13 cellular contexts compared by ENCODE assay signal in genomic region chr3:190117995-190118394, GRCh38. TPM values are rescaled to one million over a fixed set of nuclear protein-coding genes. Genes with fewer than 3 reads are reported as not detected.
DNase-seq lines count a peak whose midpoint lies in the region; ATAC-seq and TF ChIP-seq lines count a peak whose summit lies in the region.
"Had no signal": no experiment of that assay in that cellular context is flagged by ENCODE, and none has a peak within 500 bp of the region (broad histone marks: within the 10 kb centered on the region; RNA-seq: fewer than 3 reads in every experiment).

No MANE protein-coding gene starts in this region.

- TF ChIP-seq EP300 in SK-N-SH (IDR thresholded peaks at IDR 0.05; ENCODE audit: borderline replicate concordance in 1 of 2, low read depth in 1 of 2, low read length in 1 of 2): no peak

- H3K4me2 ChIP-seq in neural progenitor cell (no peak overlapping the region), SK-N-SH (no peak overlapping the region)

- H2AFZ ChIP-seq in neural progenitor cell (replicated peaks) (no peak overlapping the region), SK-N-SH (ENCODE audit: low read depth) (no peak overlapping the region)

- H3K9ac ChIP-seq in neural progenitor cell (no peak overlapping the region), SK-N-SH (no peak overlapping the region)

- H3K9me2 ChIP-seq in SK-N-SH: no peaks in the 10 kb centered on the region

- intact Hi-C loops in Panc1 (cut with micrococcal nuclease; ENCODE audit: unreplicated experiment): loop anchor here (5.0 kb wide), 3 partner anchors 96 to 204 kb away; partner anchors contain the start of gene CLDN1

- H3K79me2 ChIP-seq in neural progenitor cell (ENCODE audit: low read depth) (peaks cover 12% of the 10 kb centered on the region), SK-N-SH (ENCODE audit: insufficient read depth) (no peaks in the 10 kb centered on the region)

- BruUV-seq in Panc1 (replicated peaks; lab: Mats Ljungman, UMichigan): no TSS peak

- in situ Hi-C loops in Panc1 (cut with HindIII; ENCODE audit: low pct_unique_long_range_greater_than_20kb, low sequenced_read_pairs): no loop called here

- H3K4me1 ChIP-seq in Panc1 (ENCODE audit: control insufficient read depth, insufficient read depth, low read length): peaks cover 40% of the 10 kb centered on the region
- H3K4me1 ChIP-seq in neural progenitor cell: peaks cover 18% of the 10 kb centered on the region
- H3K4me1 ChIP-seq in SK-N-SH (ENCODE audit: control insufficient read depth in 1 of 2, insufficient read depth in 2 of 2, low read depth in 1 of 2, low read length in 1 of 2): peaks cover 0 to 10% of the 10 kb centered on the region in 2 experiments; a peak in 1 of 4 replicates

- H3K4me1 Mint-ChIP-seq in neural progenitor cell: peaks cover 47% of the 10 kb centered on the region

- H3K9me3 Mint-ChIP-seq in neural progenitor cell: peaks cover 5% of the 10 kb centered on the region

- no peak overlapping the region for H3K27ac Mint-ChIP-seq in neural progenitor cell
- H3K27ac Mint-ChIP-seq: naive thymus-derived CD4-positive, alpha-beta T cell had no signal

- whole genome bisulfite sequencing in SK-N-SH (ENCODE audit: low lambda C conversion rate): 49% methylated on average over 2 of the region's 2 CpGs

- H3K27ac ChIP-seq in Panc1 (ENCODE audit: low read length): peak overlapping the region; percentile 51
- H3K27ac ChIP-seq in neural progenitor cell: no peak overlapping the region
- no peak overlapping the region for H3K27ac ChIP-seq in SK-N-SH (ENCODE audit: low read depth in 2 of 2, low read length in 1 of 2)

- CTCF ChIA-PET in Panc1 (lab: Charles Lee) (no interaction called here), SK-N-SH (lab: Yijun Ruan, JAX) (no interaction called here)

- no peak for TF ChIP-seq RAD21 in SK-N-SH (IDR thresholded peaks at IDR 0.05; ENCODE audit: low read length)

- H3K36me3 Mint-ChIP-seq in neural progenitor cell: peaks cover 9% of the 10 kb centered on the region

- peak; percentile 60 for DNase-seq in EL
- DNase-seq in Panc1 (ENCODE audit: low read depth, low spot score): no peak
- peak; percentile 16 for DNase-seq in epithelial cell of esophagus (ENCODE audit: low read depth)
- DNase-seq in neural progenitor cell (ENCODE audit: low spot score): no peak
- DNase-seq in COLO829 (ENCODE audit: low spot score): no peak
- no peak for DNase-seq in NCI-H1092 (lab: John Stamatoyannopoulos, UW)
- no peak for DNase-seq in NCI-H1105 (lab: John Stamatoyannopoulos, UW)
- no peak for DNase-seq in SK-N-SH
- DNase-seq: amniotic stem cell; naive thymus-derived CD4-positive, alpha-beta T cell; NCI-H1436; NCI-H526; SHP77 treated with DMSO at 0.1 percent for 48 hours had no signal

- no peak for ATAC-seq in Panc1
- ATAC-seq: naive thymus-derived CD4-positive, alpha-beta T cell had no signal

- H3K4me3 ChIP-seq in Panc1 (ENCODE audit: low read depth in 2 of 2, low read length in 2 of 2) (peak overlapping the region; percentile 39 to 58), epithelial cell of esophagus (ENCODE audit: low read length) (no peak overlapping the region), neural progenitor cell (no peak overlapping the region), SK-N-SH (ENCODE audit: low read depth in 2 of 2, low read length in 1 of 2) (no peak overlapping the region)

- POLR2A ChIA-PET in Panc1 (lab: Charles Lee): no interaction called here
- POLR2A ChIA-PET in SK-N-SH (lab: Yijun Ruan, JAX): no interaction called here

- H3F3A ChIP-seq in neural progenitor cell (ENCODE audit: low read depth) (peaks cover 16% of the 10 kb centered on the region), SK-N-SH (replicated peaks; ENCODE audit: insufficient read depth) (peaks cover 7% of the 10 kb centered on the region)

- TF ChIP-seq CTCF in Panc1 (IDR thresholded peaks at IDR 0.05) (no peak), epithelial cell of esophagus (IDR thresholded peaks at IDR 0.05; ENCODE audit: insufficient read depth, low read depth, low read length, missing control alignments) (no peak), neural progenitor cell (IDR thresholded peaks at IDR 0.05) (no peak), SK-N-SH (IDR thresholded peaks at IDR 0.05) (no peak)

- H3K4me3 Mint-ChIP-seq in neural progenitor cell: peak overlapping the region; percentile 61

- peaks cover 11% of the 10 kb centered on the region for H3K27me3 Mint-ChIP-seq in neural progenitor cell (ENCODE audit: insufficient read depth, low read depth)

- H3K27me3 ChIP-seq in Panc1 (ENCODE audit: control insufficient read depth, insufficient read depth, low read length) (no peaks in the 10 kb centered on the region), neural progenitor cell (peaks cover 11% of the 10 kb centered on the region), SK-N-SH (ENCODE audit: insufficient read depth) (peaks cover 7% of the 10 kb centered on the region; the same call in 1 of the 2 replicates)

- H3K36me3 ChIP-seq in Panc1 (ENCODE audit: control insufficient read depth, insufficient read depth, low read length) (no peaks in the 10 kb centered on the region), neural progenitor cell (no peaks in the 10 kb centered on the region), SK-N-SH (replicated peaks in 1 of 2; ENCODE audit: control insufficient read depth in 1 of 2, insufficient read depth in 2 of 2, low read length in 1 of 2) (no peaks in the 10 kb centered on the region)

- H3K9me3 ChIP-seq in Panc1 (ENCODE audit: control insufficient read depth, insufficient read depth, low read depth, low read length) (no peaks in the 10 kb centered on the region), neural progenitor cell (ENCODE audit: low read depth) (no peaks in the 10 kb centered on the region), SK-N-SH (no peaks in the 10 kb centered on the region)

- H4K20me1 ChIP-seq in neural progenitor cell (ENCODE audit: low read depth) (peaks cover 4% of the 10 kb centered on the region), SK-N-SH (ENCODE audit: insufficient read depth) (no peaks in the 10 kb centered on the region)

TF ChIP-seq in SK-N-SH, 30 proteins besides CTCF, POLR2A, EP300 and RAD21 (continues in another document):
- no peak for TF ChIP-seq TEAD4 (IDR thresholded peaks at IDR 0.05; ENCODE audit: borderline replicate concordance, insufficient read depth)
- TF ChIP-seq, protein P1, sequence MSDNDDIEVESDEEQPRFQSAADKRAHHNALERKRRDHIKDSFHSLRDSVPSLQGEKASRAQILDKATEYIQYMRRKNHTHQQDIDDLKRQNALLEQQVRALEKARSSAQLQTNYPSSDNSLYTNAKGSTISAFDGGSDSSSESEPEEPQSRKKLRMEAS (IDR thresholded peaks at IDR 0.05; ENCODE audit: low read depth): no peak
- TF ChIP-seq, protein P2, sequence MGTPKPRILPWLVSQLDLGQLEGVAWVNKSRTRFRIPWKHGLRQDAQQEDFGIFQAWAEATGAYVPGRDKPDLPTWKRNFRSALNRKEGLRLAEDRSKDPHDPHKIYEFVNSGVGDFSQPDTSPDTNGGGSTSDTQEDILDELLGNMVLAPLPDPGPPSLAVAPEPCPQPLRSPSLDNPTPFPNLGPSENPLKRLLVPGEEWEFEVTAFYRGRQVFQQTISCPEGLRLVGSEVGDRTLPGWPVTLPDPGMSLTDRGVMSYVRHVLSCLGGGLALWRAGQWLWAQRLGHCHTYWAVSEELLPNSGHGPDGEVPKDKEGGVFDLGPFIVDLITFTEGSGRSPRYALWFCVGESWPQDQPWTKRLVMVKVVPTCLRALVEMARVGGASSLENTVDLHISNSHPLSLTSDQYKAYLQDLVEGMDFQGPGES (IDR thresholded peaks at IDR 0.05; ENCODE audit: low read depth, low read length): no peak
- TF ChIP-seq CHD2 (IDR thresholded peaks at IDR 0.05; ENCODE audit: low read length, partially characterized antibody): no peak
- no peak for TF ChIP-seq GATA2 (CRISPR knock-in tag; IDR thresholded peaks at IDR 0.05)
- TF ChIP-seq REST (IDR thresholded peaks at IDR 0.05; ENCODE audit: low read depth, low read length): no peak
- no peak for TF ChIP-seq NRF1 (IDR thresholded peaks at IDR 0.05; ENCODE audit: low read depth, low read length)
- no peak for TF ChIP-seq JUND (IDR thresholded peaks at IDR 0.05)
- TF ChIP-seq, protein P3, sequence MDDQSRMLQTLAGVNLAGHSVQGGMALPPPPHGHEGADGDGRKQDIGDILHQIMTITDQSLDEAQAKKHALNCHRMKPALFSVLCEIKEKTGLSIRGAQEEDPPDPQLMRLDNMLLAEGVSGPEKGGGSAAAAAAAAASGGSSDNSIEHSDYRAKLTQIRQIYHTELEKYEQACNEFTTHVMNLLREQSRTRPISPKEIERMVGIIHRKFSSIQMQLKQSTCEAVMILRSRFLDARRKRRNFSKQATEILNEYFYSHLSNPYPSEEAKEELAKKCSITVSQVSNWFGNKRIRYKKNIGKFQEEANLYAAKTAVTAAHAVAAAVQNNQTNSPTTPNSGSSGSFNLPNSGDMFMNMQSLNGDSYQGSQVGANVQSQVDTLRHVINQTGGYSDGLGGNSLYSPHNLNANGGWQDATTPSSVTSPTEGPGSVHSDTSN (IDR thresholded peaks at IDR 0.05): no peak

RNA-seq across cellular contexts. Expression of gene P3H2, which starts 2.7 kb away (rescaled TPM):
- 82.2 TPM for total RNA-seq in Panc1 (2021; ENCODE audit: unreplicated experiment)
- 50.3 TPM for polyA plus RNA-seq in Panc1 (2012; ENCODE audit: insufficient read length)
- total RNA-seq in neural progenitor cell (ENCODE audit: low replicate concordance): 9.0 and 21.4 TPM in 2 replicates
- polyA plus RNA-seq in SK-N-SH (2012; rRNA removed): 2.8 and 3.3 TPM in 2 replicates
- 3.9 and 5.2 TPM in 2 replicates for polyA plus RNA-seq in SK-N-SH (2012; cell fraction: cytosol; rRNA removed)
- 1.7 and 3.5 TPM in 2 replicates for polyA plus RNA-seq in SK-N-SH (2012; cell fraction: nucleus; rRNA removed)
- polyA plus RNA-seq: naive thymus-derived CD4-positive, alpha-beta T cell had no signal

Comparison
In these comparisons a context has a peak if more than half of its experiments do, and no peak if none do; other contexts are left out.
1. DNase-seq: peak in EL (single experiment) and epithelial cell of esophagus (single experiment); none in Panc1 (single experiment), neural progenitor cell (single experiment), COLO829 (single experiment), NCI-H1092 (single experiment), NCI-H1105 (single experiment) and SK-N-SH (single experiment).
2. H3K4me3 ChIP-seq: peak in Panc1 (2 of 2); none in epithelial cell of esophagus (single experiment), neural progenitor cell (single experiment) and SK-N-SH (0 of 2).